13 cellular contexts compared by ENCODE assay signal in genomic region chr22:46914481-46914880, GRCh38.
"Had no signal": no experiment of that assay in that cellular context is flagged by ENCODE, and none has a peak within 500 bp of the region (broad histone marks: within the 10 kb centered on the region; RNA-seq: fewer than 3 reads in every experiment).

No MANE protein-coding gene starts in this region.

- H3K27me3 Mint-ChIP-seq: activated naive CD8-positive, alpha-beta T cell treated with anti-CD3 and anti-CD28 coated beads, Interleukin-2, amount 10 ng/mL, durations not matched to agents 7 days and 5 days; type B pancreatic cell had no signal

- DNase-seq: activated CD4-positive, alpha-beta T cell treated with anti-CD3 and anti-CD28 coated beads for 1 hour; activated naive CD8-positive, alpha-beta T cell treated with anti-CD3 and anti-CD28 coated beads, Interleukin-2, amount 10 ng/mL, durations not matched to agents 7 days and 5 days; amygdala; foreskin fibroblast; hypothalamus; natural killer cell; nucleus accumbens; stimulated activated CD4-positive, alpha-beta T cell treated with anti-CD3 and anti-CD28 coated beads, Interleukin-12 subunit alpha, Interleukin-12 subunit beta, amount 100 ng/mL, for 4 hours; stimulated activated CD4-positive, alpha-beta T cell treated with anti-CD3 and anti-CD28 coated beads, Interleukin-1b, Interleukin-23, amount 100 ng/mL, for 48 hours; testis had no signal

- H3K27ac Mint-ChIP-seq: activated naive CD8-positive, alpha-beta T cell treated with anti-CD3 and anti-CD28 coated beads, Interleukin-2, amount 10 ng/mL, durations not matched to agents 7 days and 5 days; T-helper 1 cell treated with Interleukin-12 subunit alpha and Interleukin-12 subunit beta and Interleukin-4 antibody, amounts not matched to agents 30 μg/mL and 1 μg/mL, for 36 hours; type B pancreatic cell had no signal

- H3K36me3 Mint-ChIP-seq: natural killer cell had no signal

- H3K9me3 Mint-ChIP-seq: activated naive CD8-positive, alpha-beta T cell treated with anti-CD3 and anti-CD28 coated beads, Interleukin-2, amount 10 ng/mL, durations not matched to agents 7 days and 5 days; natural killer cell; T-helper 1 cell treated with Interleukin-12 subunit alpha and Interleukin-12 subunit beta and Interleukin-4 antibody, amounts not matched to agents 30 μg/mL and 1 μg/mL, for 36 hours; type B pancreatic cell had no signal

- H3K4me3 Mint-ChIP-seq: activated naive CD8-positive, alpha-beta T cell treated with anti-CD3 and anti-CD28 coated beads, Interleukin-2, amount 10 ng/mL, durations not matched to agents 7 days and 5 days; natural killer cell; T-helper 1 cell treated with Interleukin-12 subunit alpha and Interleukin-12 subunit beta and Interleukin-4 antibody, amounts not matched to agents 30 μg/mL and 1 μg/mL, for 36 hours; type B pancreatic cell had no signal

- ATAC-seq: left lobe of liver, natural killer cell had no signal
